In genomic region chr17:41966453-41967140, GRCh38 we compare ENCODE assay signal across 8 cellular contexts. TPM values are rescaled to one million over a fixed set of nuclear protein-coding genes. Genes with fewer than 3 reads are reported as not detected.
DNase-seq lines count a peak whose midpoint lies in the region; ATAC-seq and TF ChIP-seq lines count a peak whose summit lies in the region.

TSS of gene CNP (plus strand) at chr17:41966795. CDS start at chr17:41966885, 90 bp downstream.

- H3K4me3 Mint-ChIP-seq in T-cell (peak within 1 kb of the TSS; percentile 81 to 92 (median 83)), type B pancreatic cell (peak within 1 kb of the TSS; percentile 91)

- H3K27me3 ChIP-seq in adipocyte (replicated peaks; ENCODE audit: control insufficient read depth, insufficient read depth, low read length) (peaks cover 5% of the 10 kb centered on the region), heart left ventricle (no peaks in the 10 kb centered on the region)

- TF ChIP-seq POLR2A in heart left ventricle (IDR thresholded peaks at IDR 0.05) = peak in 1 of 2 donors; percentile 91

- 0 to 1% (median 0%) methylated on average over 15 to 71 of the region's 71 CpGs for WGBS in heart left ventricle, 4 donors

- no peaks in the 10 kb centered on the region for H3K9me3 Mint-ChIP-seq in T-cell
- H3K9me3 Mint-ChIP-seq in type B pancreatic cell = no peaks in the 10 kb centered on the region

- POLR2A ChIA-PET in T-cell (lab: Charles Lee) = interaction anchor here (0.5 to 1.4 kb wide), 8 partner anchors 8 to 1815 kb away, joined by 3 to 15 read pairs (median 3); partner anchors contain the start of genes DHX58 (in 1 of the 2) and DNAJC7 (in 1 of the 2)

- peaks cover 36% of the 10 kb centered on the region for H3K4me1 ChIP-seq in adipocyte (ENCODE audit: control insufficient read depth, insufficient read depth, low read length)
- H3K4me1 ChIP-seq in heart left ventricle = peaks cover 0 to 42% (median 24%) of the 10 kb centered on the region in 12 donors

- H3K9me3 ChIP-seq in adipocyte (ENCODE audit: control insufficient read depth, low read length) (no peaks in the 10 kb centered on the region), heart left ventricle (no peaks in the 10 kb centered on the region)

- DNase-seq in GM04503 (ENCODE audit: low read depth) (peak; percentile 48), NCI-H1436 (lab: John Stamatoyannopoulos, UW) (peak; percentile 87), T-cell (peak; percentile 77 to 91 (median 86)), adipocyte (ENCODE audit: low read depth) (peak; percentile 98), heart left ventricle (peak; percentile 93 to 96 (median 94)), posterior vena cava (ENCODE audit: low spot score) (peak; percentile 98), type B pancreatic cell (ENCODE audit: extremely low spot score, unreplicated experiment) (peak; percentile 91)

- peak within 1 kb of the TSS; percentile 93 for H3K27ac Mint-ChIP-seq in T-cell
- H3K27ac Mint-ChIP-seq in type B pancreatic cell = peak within 1 kb of the TSS; percentile 96

- peaks cover 42 to 53% (median 46%) of the 10 kb centered on the region in 3 donors for H3K4me1 Mint-ChIP-seq in T-cell
- peaks cover 18% of the 10 kb centered on the region for H3K4me1 Mint-ChIP-seq in type B pancreatic cell (ENCODE audit: unreplicated experiment)

- no peak for TF ChIP-seq CTCF in heart left ventricle (IDR thresholded peaks at IDR 0.05)
- no peak for TF ChIP-seq CTCF in type B pancreatic cell (conservative IDR thresholded peaks at IDR 0.05)

- H3K27ac ChIP-seq in heart left ventricle = peak within 1 kb of the TSS; percentile 59 to 94 (median 86)

- peaks cover 24% of the 10 kb centered on the region for H3K36me3 ChIP-seq in adipocyte (ENCODE audit: control insufficient read depth, insufficient read depth, low read length, severe bottlenecking)
- peaks cover 0 to 32% (median 13%) of the 10 kb centered on the region in 9 donors for H3K36me3 ChIP-seq in heart left ventricle

- intact Hi-C loops in heart left ventricle (cut with DNase I) = loop anchor here in 8 of 10 donors (2.0 to 10.0 kb wide), 6 partner anchors 46 to 150 kb away; partner anchors contain the start of gene DNAJC7 (in 7 of the 8)
- intact Hi-C loops in posterior vena cava (cut with DNase I) = loop anchor here in 1 of 2 donors (10.0 kb wide), 1 partner anchor 148 kb away; the partner anchor contains the start of gene DHX58

- H3K4me3 ChIP-seq in adipocyte (ENCODE audit: low read length) (peak within 1 kb of the TSS; percentile 94), heart left ventricle (peak within 1 kb of the TSS; percentile 64 to 100 (median 90))

- H3K27me3 Mint-ChIP-seq in T-cell (no peaks in the 10 kb centered on the region), type B pancreatic cell (no peaks in the 10 kb centered on the region)

- H3K9ac ChIP-seq in adipocyte (ENCODE audit: low read length) = peak within 1 kb of the TSS; percentile 98

- ATAC-seq in HG02623 (IDR thresholded peaks at IDR 0.05; ENCODE audit: unreplicated experiment) (peak; percentile 56), T-cell (replicated peaks in 1 of 4) (peak; percentile 83 to 90 (median 85)), heart left ventricle (peak; percentile 90 to 95 (median 94))

- H3K36me3 Mint-ChIP-seq in T-cell (peaks cover 4% of the 10 kb centered on the region), type B pancreatic cell (peaks cover 14% of the 10 kb centered on the region)

- CTCF ChIA-PET in T-cell (lab: Charles Lee) = interaction anchor here in 1 of 2 donors (0.5 to 3.6 kb wide), 6 partner anchors 36 to 1998 kb away, joined by 3 to 12 read pairs (median 6); partner anchors contain the start of genes KAT2A, NKIRAS2 and ODAD4

RNA-seq across cellular contexts. Expression of gene CNP, which starts in this region (rescaled TPM):
- total RNA-seq in T-cell (10 to 100 TPM; 24.4 to 36.2 (median 34.3) TPM), heart left ventricle (10 to 100 TPM; 23.3 to 49.1 (median 27.5) TPM), posterior vena cava (10 to 100 TPM; 53.6 to 53.9 TPM), type B pancreatic cell (ENCODE audit: low replicate concordance) (60.0 and 84.3 TPM in 2 replicates)
- 10 to 100 TPM; 19.3 to 31.6 TPM for polyA plus RNA-seq in heart left ventricle

Comparison
In these comparisons a context has a peak if more than half of its experiments do, and no peak if none do; other contexts are left out.
1. Peak in every context shown above with its lines: DNase-seq, ATAC-seq, H3K4me3 ChIP-seq and H3K27ac ChIP-seq.
2. DNase-seq: peak in every context shown above with its lines; median percentile 98 in adipocyte; 98 in posterior vena cava; 94 in heart left ventricle; 91 in type B pancreatic cell; 87 in NCI-H1436; 86 in T-cell; 48 in GM04503.